1 cellular context compared by ENCODE assay signal in the genomic region with DNA sequence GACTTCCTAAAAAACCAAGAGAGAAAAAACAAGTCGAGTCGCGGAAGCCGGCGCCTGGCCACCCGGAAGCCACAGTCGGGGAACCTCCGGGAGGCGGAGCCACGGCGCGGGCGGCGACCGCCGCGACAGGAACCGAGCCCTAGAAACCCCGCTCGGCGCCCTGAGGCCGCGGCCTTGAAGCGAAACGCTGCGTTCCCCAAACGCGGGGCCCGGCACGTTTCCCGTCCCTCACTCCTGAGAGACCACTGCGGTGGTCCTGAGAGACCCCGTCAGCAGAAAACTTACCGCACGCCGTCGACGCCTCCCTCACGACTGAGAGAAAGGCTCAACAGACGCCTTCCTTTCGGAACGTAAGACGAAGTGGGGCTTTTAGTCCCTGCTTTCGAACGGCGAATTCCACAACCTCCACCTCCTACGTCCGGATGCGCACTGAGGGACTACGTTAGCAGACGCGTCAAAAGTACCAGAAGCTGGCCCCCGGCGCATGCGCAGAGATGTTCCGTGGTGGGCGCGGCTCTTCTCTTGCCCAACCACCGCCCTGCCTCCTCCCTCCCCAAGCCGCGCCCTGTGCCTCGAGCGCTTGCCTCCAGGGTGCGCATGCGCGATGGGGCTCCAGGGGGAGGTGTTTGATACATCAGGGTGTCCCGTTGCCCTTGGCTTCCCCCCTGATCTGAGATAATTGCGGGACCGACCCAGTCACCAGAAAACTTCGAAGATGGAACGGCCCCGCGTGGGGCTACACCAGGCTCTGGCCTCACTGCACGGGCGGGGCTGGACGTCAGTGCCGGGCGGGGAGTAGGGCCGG.
TF ChIP-seq lines count a peak whose summit lies in the region.

TSS of gene RSRP1 (minus strand) at position 431 of the 805 bp plus-strand sequence. CDS start 491 bp downstream, outside the sequence.

TF ChIP-seq in K562, 482 proteins besides CTCF, POLR2A, EP300 and RAD21 (continued from another document and continues in another):
- TF ChIP-seq ARID3A (IDR thresholded peaks at IDR 0.05; ENCODE audit: borderline replicate concordance, low read depth, low read length), result no peak; the same call in 1 of the 2 replicates
- TF ChIP-seq PTTG1 (tag; IDR thresholded peaks at IDR 0.05; ENCODE audit: low read depth), result no peak
- TF ChIP-seq ZMIZ1 (IDR thresholded peaks at IDR 0.05; ENCODE audit: low read depth in 2 of 2, low read length in 2 of 2), result peak in 1 of 2 experiments; percentile 74; a peak in 1 of 4 replicates
- TF ChIP-seq ASH1L (IDR thresholded peaks at IDR 0.05; ENCODE audit: borderline replicate concordance, low read depth, partially characterized antibody), result no peak
- TF ChIP-seq ZNF24 (IDR thresholded peaks at IDR 0.05), result no peak
- no peak for TF ChIP-seq YY1 (IDR thresholded peaks at IDR 0.05; ENCODE audit: borderline replicate concordance in 1 of 3, control insufficient read depth in 1 of 3, extremely low read depth in 1 of 3, insufficient read depth in 3 of 3, insufficient read length in 1 of 3, insufficient replicate concordance in 2 of 3, low read depth in 1 of 3, low read length in 2 of 3)
- TF ChIP-seq HMG20B (CRISPR knock-in tag; IDR thresholded peaks at IDR 0.05), result no peak
- TF ChIP-seq SREBF1 (IDR thresholded peaks at IDR 0.05; ENCODE audit: borderline replicate concordance, low read depth, low read length), result no peak
- no peak; the same call in 1 of the 2 replicates for TF ChIP-seq ZNF561 (CRISPR knock-in tag; conservative IDR thresholded peaks at IDR 0.05)
- TF ChIP-seq ZBTB2 (IDR thresholded peaks at IDR 0.05), result peak; percentile 100
- TF ChIP-seq ZNF134 (CRISPR knock-in tag; conservative IDR thresholded peaks at IDR 0.05), result 0 out of 2 replicates have a peak, but pooled peaks have one; percentile 26
- TF ChIP-seq RBM15 (IDR thresholded peaks at IDR 0.05; ENCODE audit: insufficient read depth, low read length), result no peak
- peak; percentile 77 for TF ChIP-seq ZNF316 (IDR thresholded peaks at IDR 0.05)
- no peak for TF ChIP-seq ZFP30 (CRISPR knock-in tag; IDR thresholded peaks at IDR 0.05; ENCODE audit: borderline replicate concordance)
- 0 out of 2 replicates have a peak, but pooled peaks have one; percentile 36 for TF ChIP-seq ZNF23 (CRISPR knock-in tag; IDR thresholded peaks at IDR 0.05)
- 0 out of 2 replicates have a peak, but pooled peaks have one; percentile 53 for TF ChIP-seq LARP7 (IDR thresholded peaks at IDR 0.05)
- no peak for TF ChIP-seq RAD51 (IDR thresholded peaks at IDR 0.05; ENCODE audit: borderline replicate concordance, low read depth)
- TF ChIP-seq DPF2 (IDR thresholded peaks at IDR 0.05), result peak; percentile 75; the same call in 1 of the 2 replicates
- peak in 1 of 2 experiments; percentile 89; a peak in 2 of 4 replicates for TF ChIP-seq HDAC1 (IDR thresholded peaks at IDR 0.05)
- TF ChIP-seq ELF2 (CRISPR knock-in tag; IDR thresholded peaks at IDR 0.05), result peak; percentile 81; the same call in 1 of the 2 replicates
- peak; percentile 63 for TF ChIP-seq E2F8 (IDR thresholded peaks at IDR 0.05; ENCODE audit: low read depth, partially characterized antibody)
- no peak for TF ChIP-seq KAT2B (IDR thresholded peaks at IDR 0.05; ENCODE audit: low read depth, low read length)
- peak in 1 of 2 experiments; percentile 39; a peak in 1 of 4 replicates for TF ChIP-seq CSDE1 (IDR thresholded peaks at IDR 0.05)
- no peak for TF ChIP-seq CTCFL (IDR thresholded peaks at IDR 0.05; ENCODE audit: borderline replicate concordance, insufficient read depth, low read depth, low read length, poor library complexity, severe bottlenecking)
- no peak for TF ChIP-seq NR0B1 (IDR thresholded peaks at IDR 0.05; ENCODE audit: partially characterized antibody)
- no peak for TF ChIP-seq RBM34 (IDR thresholded peaks at IDR 0.05; ENCODE audit: borderline replicate concordance, insufficient read depth, low read length)
- TF ChIP-seq FOXP1 (CRISPR knock-in tag; IDR thresholded peaks at IDR 0.05), result peak; percentile 19
- no peak for TF ChIP-seq GABPB2 (CRISPR knock-in tag; conservative IDR thresholded peaks at IDR 0.05)
- TF ChIP-seq CAMTA2 (CRISPR knock-in tag; conservative IDR thresholded peaks at IDR 0.05), result peak; percentile 89; the same call in 1 of the 2 replicates
- TF ChIP-seq RNF2 (IDR thresholded peaks at IDR 0.05), result peak; percentile 37; the same call in 1 of the 2 replicates
- TF ChIP-seq ILK (tag; IDR thresholded peaks at IDR 0.05; ENCODE audit: borderline replicate concordance, low read depth), result no peak
- 0 out of 2 replicates have a peak, but pooled peaks have one; percentile 52 for TF ChIP-seq KLF10 (CRISPR knock-in tag; IDR thresholded peaks at IDR 0.05)
- TF ChIP-seq ZNF76 (CRISPR knock-in tag; IDR thresholded peaks at IDR 0.05; ENCODE audit: borderline replicate concordance), result no peak
- no peak for TF ChIP-seq KAT8 (IDR thresholded peaks at IDR 0.05; ENCODE audit: low read depth)
- TF ChIP-seq ZNF408 (CRISPR knock-in tag; IDR thresholded peaks at IDR 0.05; ENCODE audit: low read depth), result no peak
- peak; percentile 88; the same call in 1 of the 2 replicates for TF ChIP-seq ILF3 (IDR thresholded peaks at IDR 0.05; ENCODE audit: borderline replicate concordance)
- no peak for TF ChIP-seq THRA (IDR thresholded peaks at IDR 0.05)
- TF ChIP-seq TRIM24 (IDR thresholded peaks at IDR 0.05), result peak; percentile 40 to 65; a peak in 2 of 4 replicates
- peak; percentile 93 for TF ChIP-seq CREM (IDR thresholded peaks at IDR 0.05; ENCODE audit: low read depth)
- TF ChIP-seq RHOXF2B (CRISPR knock-in tag; conservative IDR thresholded peaks at IDR 0.05), result peak; percentile 71; the same call in 1 of the 2 replicates
- TF ChIP-seq ZNF77 (CRISPR knock-in tag; IDR thresholded peaks at IDR 0.05), result no peak
